Comparison of ENCODE assay signal across 18 cellular contexts in genomic region chr18:56982756-56983155, GRCh38.
DNase-seq lines count a peak whose midpoint lies in the region; ATAC-seq lines count a peak whose summit lies in the region.
"Had no signal": no experiment of that assay in that cellular context is flagged by ENCODE, and none has a peak within 500 bp of the region (broad histone marks: within the 10 kb centered on the region; RNA-seq: fewer than 3 reads in every experiment).

No MANE protein-coding gene starts in this region.

- H3K36me3 Mint-ChIP-seq in naive B cell = peaks cover 5 to 13% of the 10 kb centered on the region in 2 donors

- H3K27me3 Mint-ChIP-seq in naive B cell = no peaks in the 10 kb centered on the region
- H3K27me3 Mint-ChIP-seq: T-cell had no signal

- H3K9me3 Mint-ChIP-seq in naive B cell = peaks cover 0 to 3% (median 0%) of the 10 kb centered on the region in 7 donors
- H3K9me3 Mint-ChIP-seq: T-cell had no signal

- DNase-seq in DMS 273 (lab: John Stamatoyannopoulos, UW; ENCODE audit: unreplicated experiment) (peak; percentile 25), DMS 273 treated with DMSO at 0.1 percent for 48 hours (lab: John Stamatoyannopoulos, UW) (no peak), NCI-H2171 (lab: John Stamatoyannopoulos, UW) (peak; percentile 4), SIG-M5 treated with dmso at 0.1 percent for 504 hours (lab: John Stamatoyannopoulos, UW; ENCODE audit: unreplicated experiment) (peak; percentile 61), naive B cell (no peak)
- DNase-seq in activated CD4-positive, alpha-beta T cell treated with anti-CD3 and anti-CD28 coated beads, Interleukin-2, amount 50 U/mL, for 1 hour = no peak
- no peak for DNase-seq in stimulated activated naive CD4-positive, alpha-beta T cell (lab: John Stamatoyannopoulos, UW)
- DNase-seq: activated CD4-positive, CD25-positive, alpha-beta regulatory T cell; aorta; C1 segment of cervical spinal cord; DMS79 treated with DMSO at 0.1 percent for 48 hours; midbrain; NCI-H2107; nucleus accumbens; stimulated activated CD4-positive, alpha-beta T cell treated with anti-CD3 and anti-CD28 coated beads, Interleukin-4, amount 100 ng/mL, for 4 hours; T-cell had no signal

- ATAC-seq in naive B cell (ENCODE audit: low read depth in 2 of 2) (peak; percentile 16 to 18), GM18520 (IDR thresholded peaks at IDR 0.05; ENCODE audit: unreplicated experiment) (no peak)
- ATAC-seq: Panc1, T-cell had no signal

- H3K27ac Mint-ChIP-seq in naive B cell = no peak overlapping the region
- H3K27ac Mint-ChIP-seq: T-cell had no signal

- H3K4me1 Mint-ChIP-seq in naive B cell = peaks cover 0 to 14% (median 5%) of the 10 kb centered on the region in 3 donors

- H3K4me3 Mint-ChIP-seq in naive B cell = no peak overlapping the region
- H3K4me3 Mint-ChIP-seq: T-cell had no signal

Comparison
In these comparisons a context has a peak if more than half of its experiments do, and no peak if none do; other contexts are left out.
1. DNase-seq: peak in DMS 273 (single experiment), NCI-H2171 (single experiment) and SIG-M5 treated with dmso at 0.1 percent for 504 hours (single experiment); none in DMS 273 treated with DMSO at 0.1 percent for 48 hours (single experiment), naive B cell (single experiment), activated CD4-positive, alpha-beta T cell treated with anti-CD3 and anti-CD28 coated beads, Interleukin-2, amount 50 U/mL, for 1 hour (single experiment) and stimulated activated naive CD4-positive, alpha-beta T cell (0 of 6).